Comparison of ENCODE assay signal across 32 cellular contexts in genomic region chr7:127437241-127437640, GRCh38.
"Had no signal": no experiment of that assay in that cellular context is flagged by ENCODE, and none has a peak within 500 bp of the region (broad histone marks: within the 10 kb centered on the region; RNA-seq: fewer than 3 reads in every experiment).

No MANE protein-coding gene starts in this region.

- H3K36me3 ChIP-seq: colonic mucosa, heart right ventricle, neutrophil, prostate gland, right atrium auricular region, spleen, tibial artery, upper lobe of right lung, uterus had no signal

- ATAC-seq: esophagus mucosa; heart right ventricle; left lobe of liver; natural killer cell treated with Interleukin-12 subunit alpha and Interleukin-12 subunit beta and Interleukin-15 and Interleukin-18, amount 100 ng/mL, for 72 hours; sciatic nerve; stimulated activated memory B cell treated with anti-CD40 and anti-IgM and Interleukin-4, amounts not matched to agents 10 μg/mL and 1 μg/mL and 100 μg/mL, for 72 hours; stimulated activated naive CD8-positive, alpha-beta T cell treated with anti-CD3 and anti-CD28 coated beads, Interleukin-15, Interleukin-2, amounts not matched to agents 100 U/mL and 50 U/mL, for 24 hours; upper lobe of right lung had no signal

- H2AFZ ChIP-seq: parathyroid adenoma had no signal

- H3K79me2 ChIP-seq: parathyroid adenoma had no signal

- H3K9me3 Mint-ChIP-seq: dendritic cell treated with granulocyte-macrophage colony-stimulating factor and Interleukin-4, amounts not matched to agents 40 ng/mL and 50 ng/mL, for 4 days; endodermal cell; immature natural killer cell; natural killer cell treated with Interleukin-12 subunit alpha and Interleukin-12 subunit beta and Interleukin-15 and Interleukin-18, amount 100 ng/mL, for 72 hours; neural crest cell had no signal

- H3K27me3 ChIP-seq: colonic mucosa, right atrium auricular region, spleen, testis, tibial artery, upper lobe of right lung, uterus had no signal

- H3K4me1 Mint-ChIP-seq: immature natural killer cell; memory B cell; neural crest cell; stimulated activated memory B cell treated with anti-CD40 and anti-IgM and Interleukin-4, amounts not matched to agents 10 μg/mL and 1 μg/mL and 100 μg/mL, for 72 hours had no signal

- H3K9me3 ChIP-seq: colonic mucosa, heart right ventricle, neutrophil, prostate gland, right atrium auricular region, spleen, testis, tibial artery, upper lobe of right lung, uterus had no signal

- H3K4me1 ChIP-seq: colonic mucosa, heart right ventricle, parathyroid adenoma, prostate gland, right atrium auricular region, spleen, testis, tibial artery, upper lobe of right lung, uterus had no signal

- H3K4me3 ChIP-seq: colonic mucosa, heart right ventricle, lung, prostate gland, right atrium auricular region, spleen, testis, tibial artery, upper lobe of right lung, uterus had no signal

- DNase-seq: colonic mucosa; effector CD8-positive, alpha-beta T cell; endodermal cell; foreskin melanocyte; glutamatergic neuron; heart right ventricle; hypothalamus; immature natural killer cell; islet precursor cell; naive B cell; spleen; stimulated activated CD4-positive, alpha-beta T cell treated with anti-CD3 and anti-CD28 coated beads, Interleukin-4, amount 100 ng/mL, for 4 hours; stimulated activated naive CD8-positive, alpha-beta T cell treated with anti-CD3 and anti-CD28 coated beads, Interleukin-15, Interleukin-2, amounts not matched to agents 100 U/mL and 50 U/mL, for 24 hours; substantia nigra; testis; tibial artery; upper lobe of right lung; uterus had no signal

- H3K36me3 Mint-ChIP-seq: immature natural killer cell; naive B cell; natural killer cell treated with Interleukin-12 subunit alpha and Interleukin-12 subunit beta and Interleukin-15 and Interleukin-18, amount 100 ng/mL, for 72 hours; stimulated activated memory B cell treated with anti-CD40 and anti-IgM and Interleukin-4, amounts not matched to agents 10 μg/mL and 1 μg/mL and 100 μg/mL, for 72 hours had no signal

- H3K9ac ChIP-seq: parathyroid adenoma had no signal

- H3K27ac Mint-ChIP-seq: dendritic cell treated with granulocyte-macrophage colony-stimulating factor and Interleukin-4, amounts not matched to agents 40 ng/mL and 50 ng/mL, for 4 days; endodermal cell; immature natural killer cell; memory B cell; natural killer cell treated with Interleukin-12 subunit alpha and Interleukin-12 subunit beta and Interleukin-15 and Interleukin-18, amount 100 ng/mL, for 72 hours; stimulated activated memory B cell treated with anti-CD40 and anti-IgM and Interleukin-4, amounts not matched to agents 10 μg/mL and 1 μg/mL and 100 μg/mL, for 72 hours had no signal

- H3K27ac ChIP-seq: colonic mucosa, epithelial cell of prostate, heart right ventricle, neutrophil, parathyroid adenoma, prostate gland, right atrium auricular region, spleen, testis, tibial artery, upper lobe of right lung, uterus had no signal

- H3K4me3 Mint-ChIP-seq: dendritic cell treated with granulocyte-macrophage colony-stimulating factor and Interleukin-4, amounts not matched to agents 40 ng/mL and 50 ng/mL, for 4 days; endodermal cell; immature natural killer cell; memory B cell; naive B cell; natural killer cell treated with Interleukin-12 subunit alpha and Interleukin-12 subunit beta and Interleukin-15 and Interleukin-18, amount 100 ng/mL, for 72 hours; neural crest cell; stimulated activated memory B cell treated with anti-CD40 and anti-IgM and Interleukin-4, amounts not matched to agents 10 μg/mL and 1 μg/mL and 100 μg/mL, for 72 hours had no signal
